36 cellular contexts compared by ENCODE assay signal in the genomic region with DNA sequence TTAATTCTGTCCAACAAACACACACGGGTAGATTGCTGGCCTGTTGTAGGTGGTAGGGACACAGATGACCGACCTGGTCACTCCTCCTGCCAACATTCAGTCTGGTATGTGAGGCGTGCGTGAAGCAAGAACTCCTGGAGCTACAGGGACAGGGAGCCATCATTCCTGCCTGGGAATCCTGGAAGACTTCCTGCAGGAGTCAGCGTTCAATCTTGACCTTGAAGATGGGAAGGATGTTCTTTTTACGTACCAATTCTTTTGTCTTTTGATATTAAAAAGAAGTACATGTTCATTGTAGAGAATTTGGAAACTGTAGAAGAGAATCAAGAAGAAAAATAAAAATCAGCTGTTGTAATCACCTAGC. TPM values are rescaled to one million over a fixed set of nuclear protein-coding genes. Genes with fewer than 3 reads are reported as not detected.
"Had no signal": no experiment of that assay in that cellular context is flagged by ENCODE, and none has a peak within 500 bp of the region (broad histone marks: within the 10 kb centered on the region; RNA-seq: fewer than 3 reads in every experiment).

No MANE protein-coding gene starts in this region.

- H3K4me1 ChIP-seq: ascending aorta, gastrocnemius medialis, right atrium auricular region, stomach, tibial artery had no signal

- H3K9me3 Mint-ChIP-seq: activated naive CD4-positive, alpha-beta T cell treated with anti-CD3 and anti-CD28 coated beads, Interleukin-2, amount 10 ng/mL, durations not matched to agents 7 days and 5 days; activated naive CD8-positive, alpha-beta T cell treated with anti-CD3 and anti-CD28 coated beads, Interleukin-2, amount 10 ng/mL, durations not matched to agents 7 days and 5 days; activated T-helper 1 cell treated with anti-CD3 and anti-CD28 coated beads, Interleukin-12 subunit alpha, Interleukin-12 subunit beta, Interleukin-2, Interleukin-4 antibody, amounts not matched to agents 30 ng/mL and 10 ng/mL and 1 ng/mL, durations not matched to agents 14 hours and 24 hours and 36 hours; memory B cell; naive thymus-derived CD8-positive, alpha-beta T cell; stimulated activated naive B cell treated with anti-CD40 and anti-IgM and Interleukin-4, amounts not matched to agents 10 μg/mL and 1 μg/mL and 100 μg/mL, for 72 hours had no signal

- FAIRE-seq: kidney had no signal

- H3K79me2 ChIP-seq: parathyroid adenoma had no signal

- H3K9ac ChIP-seq: parathyroid adenoma had no signal

- H3K4me3 ChIP-seq: ascending aorta, cardiac muscle cell, coronary artery, dorsolateral prefrontal cortex, gastrocnemius medialis, right atrium auricular region, smooth muscle cell, stomach, suprapubic skin, tibial artery had no signal

- H3K36me3 Mint-ChIP-seq: activated naive CD4-positive, alpha-beta T cell treated with anti-CD3 and anti-CD28 coated beads, Interleukin-2, amount 10 ng/mL, durations not matched to agents 7 days and 5 days; activated naive CD8-positive, alpha-beta T cell treated with anti-CD3 and anti-CD28 coated beads, Interleukin-2, amount 10 ng/mL, durations not matched to agents 7 days and 5 days; memory B cell; stimulated activated naive B cell treated with anti-CD40 and anti-IgM and Interleukin-4, amounts not matched to agents 10 μg/mL and 1 μg/mL and 100 μg/mL, for 72 hours had no signal

- H3K27ac Mint-ChIP-seq: activated naive CD4-positive, alpha-beta T cell treated with anti-CD3 and anti-CD28 coated beads, Interleukin-2, amount 10 ng/mL, durations not matched to agents 7 days and 5 days; activated T-helper 1 cell treated with anti-CD3 and anti-CD28 coated beads, Interleukin-12 subunit alpha, Interleukin-12 subunit beta, Interleukin-2, Interleukin-4 antibody, amounts not matched to agents 30 ng/mL and 10 ng/mL and 1 ng/mL, durations not matched to agents 14 hours and 24 hours and 36 hours; memory B cell; stimulated activated naive B cell treated with anti-CD40 and anti-IgM and Interleukin-4, amounts not matched to agents 10 μg/mL and 1 μg/mL and 100 μg/mL, for 72 hours had no signal

- ATAC-seq: gastrocnemius medialis; left colon; naive thymus-derived CD8-positive, alpha-beta T cell; stimulated activated naive B cell treated with anti-CD40 and anti-IgM and Interleukin-4, amounts not matched to agents 10 μg/mL and 1 μg/mL and 100 μg/mL, for 72 hours had no signal

- H3K9me3 ChIP-seq: ascending aorta, gastrocnemius medialis, right atrium auricular region, stomach, suprapubic skin, tibial artery had no signal

- H3K27me3 Mint-ChIP-seq: activated naive CD8-positive, alpha-beta T cell treated with anti-CD3 and anti-CD28 coated beads, Interleukin-2, amount 10 ng/mL, durations not matched to agents 7 days and 5 days; naive thymus-derived CD8-positive, alpha-beta T cell; stimulated activated naive B cell treated with anti-CD40 and anti-IgM and Interleukin-4, amounts not matched to agents 10 μg/mL and 1 μg/mL and 100 μg/mL, for 72 hours had no signal

- H3K4me3 Mint-ChIP-seq: activated naive CD4-positive, alpha-beta T cell treated with anti-CD3 and anti-CD28 coated beads, Interleukin-2, amount 10 ng/mL, durations not matched to agents 7 days and 5 days; activated naive CD8-positive, alpha-beta T cell treated with anti-CD3 and anti-CD28 coated beads, Interleukin-2, amount 10 ng/mL, durations not matched to agents 7 days and 5 days; activated T-helper 1 cell treated with anti-CD3 and anti-CD28 coated beads, Interleukin-12 subunit alpha, Interleukin-12 subunit beta, Interleukin-2, Interleukin-4 antibody, amounts not matched to agents 30 ng/mL and 10 ng/mL and 1 ng/mL, durations not matched to agents 14 hours and 24 hours and 36 hours; brain; memory B cell; naive thymus-derived CD8-positive, alpha-beta T cell; stimulated activated naive B cell treated with anti-CD40 and anti-IgM and Interleukin-4, amounts not matched to agents 10 μg/mL and 1 μg/mL and 100 μg/mL, for 72 hours had no signal

- DNase-seq: activated CD4-positive, alpha-beta T cell treated with anti-CD3 and anti-CD28 coated beads for 48 hours; activated CD4-positive, alpha-beta T cell treated with anti-CD3 and anti-CD28 coated beads, Interleukin-2, amount 50 U/mL, for 48 hours; activated CD8-positive, alpha-beta memory T cell treated with anti-CD3 and anti-CD28 coated beads, Interleukin-2, amount 50 U/mL, for 4 hours; activated gamma-delta T cell; activated naive CD4-positive, alpha-beta T cell treated with anti-CD3 and anti-CD28 coated beads, Interleukin-2, amount 10 ng/mL, durations not matched to agents 7 days and 5 days; activated naive CD8-positive, alpha-beta T cell treated with anti-CD3 and anti-CD28 coated beads, Interleukin-2, amount 10 ng/mL, durations not matched to agents 7 days and 5 days; activated T-cell treated with anti-CD3 and anti-CD28 coated beads, Interleukin-2, amount 50 U/mL, for 1 hour; dorsolateral prefrontal cortex; effector memory CD4-positive, alpha-beta T cell; erythroblast; gastrocnemius medialis; hippocampal formation; left colon; naive thymus-derived CD8-positive, alpha-beta T cell; stimulated activated CD4-positive, alpha-beta T cell treated with anti-CD3 and anti-CD28 coated beads, Interleukin-1b, Interleukin-23, amount 100 ng/mL, for 48 hours; stimulated activated CD4-positive, alpha-beta T cell treated with anti-CD3 and anti-CD28 coated beads, Interleukin-4, amount 100 ng/mL, for 4 hours; stimulated activated CD8-positive, alpha-beta memory T cell treated with anti-CD3 and anti-CD28 coated beads, Interleukin-4, amount 100 ng/mL, for 48 hours; stimulated activated naive B cell treated with anti-CD40 and anti-IgM and Interleukin-4, amounts not matched to agents 10 μg/mL and 1 μg/mL and 100 μg/mL, for 72 hours; stomach; T-helper 1 cell; tibial artery had no signal

- H3K4me2 ChIP-seq: smooth muscle cell had no signal

- H3K4me1 Mint-ChIP-seq: activated naive CD4-positive, alpha-beta T cell treated with anti-CD3 and anti-CD28 coated beads, Interleukin-2, amount 10 ng/mL, durations not matched to agents 7 days and 5 days; brain; memory B cell; stimulated activated naive B cell treated with anti-CD40 and anti-IgM and Interleukin-4, amounts not matched to agents 10 μg/mL and 1 μg/mL and 100 μg/mL, for 72 hours had no signal

- H3K27ac ChIP-seq: ascending aorta, cardiac muscle cell, coronary artery, dorsolateral prefrontal cortex, gastrocnemius medialis, parathyroid adenoma, right atrium auricular region, stomach, suprapubic skin, tibial artery, VCaP had no signal

- H2AFZ ChIP-seq: parathyroid adenoma had no signal

- H3K27me3 ChIP-seq: ascending aorta, cardiac muscle cell, dorsolateral prefrontal cortex, gastrocnemius medialis, right atrium auricular region, stomach, suprapubic skin had no signal

RNA-seq across cellular contexts. Expression of a gene that starts 3.5 kb away (rescaled TPM):
- total RNA-seq: activated CD8-positive, alpha-beta memory T cell treated with anti-CD3 and anti-CD28 coated beads for 36 hours; activated naive CD8-positive, alpha-beta T cell treated with anti-CD3 and anti-CD28 coated beads, Interleukin-2, amount 10 ng/mL, durations not matched to agents 7 days and 5 days; activated T-helper 1 cell treated with anti-CD3 and anti-CD28 coated beads, Interleukin-12 subunit alpha, Interleukin-12 subunit beta, Interleukin-2, Interleukin-4 antibody, amounts not matched to agents 30 ng/mL and 10 ng/mL and 1 ng/mL, durations not matched to agents 14 hours and 24 hours and 36 hours; ascending aorta; cardiac muscle cell; naive thymus-derived CD8-positive, alpha-beta T cell; pulmonary artery endothelial cell had no signal
- polyA plus RNA-seq: cardiac muscle cell; naive thymus-derived CD8-positive, alpha-beta T cell; smooth muscle cell had no signal

RNA-seq across cellular contexts. Expression of a gene that starts 30.0 kb away (rescaled TPM):
- total RNA-seq: activated CD8-positive, alpha-beta memory T cell treated with anti-CD3 and anti-CD28 coated beads for 36 hours; activated T-helper 1 cell treated with anti-CD3 and anti-CD28 coated beads, Interleukin-12 subunit alpha, Interleukin-12 subunit beta, Interleukin-2, Interleukin-4 antibody, amounts not matched to agents 30 ng/mL and 10 ng/mL and 1 ng/mL, durations not matched to agents 14 hours and 24 hours and 36 hours; ascending aorta; gastrocnemius medialis; left colon; lower leg skin; naive thymus-derived CD8-positive, alpha-beta T cell; right atrium auricular region; stomach; suprapubic skin had no signal
- polyA plus RNA-seq: naive thymus-derived CD8-positive, alpha-beta T cell; smooth muscle cell; stomach had no signal

RNA-seq across cellular contexts. Expression of a gene that starts 36.2 kb away (rescaled TPM):
- total RNA-seq: cardiac muscle cell had no signal
